In the genomic region with DNA sequence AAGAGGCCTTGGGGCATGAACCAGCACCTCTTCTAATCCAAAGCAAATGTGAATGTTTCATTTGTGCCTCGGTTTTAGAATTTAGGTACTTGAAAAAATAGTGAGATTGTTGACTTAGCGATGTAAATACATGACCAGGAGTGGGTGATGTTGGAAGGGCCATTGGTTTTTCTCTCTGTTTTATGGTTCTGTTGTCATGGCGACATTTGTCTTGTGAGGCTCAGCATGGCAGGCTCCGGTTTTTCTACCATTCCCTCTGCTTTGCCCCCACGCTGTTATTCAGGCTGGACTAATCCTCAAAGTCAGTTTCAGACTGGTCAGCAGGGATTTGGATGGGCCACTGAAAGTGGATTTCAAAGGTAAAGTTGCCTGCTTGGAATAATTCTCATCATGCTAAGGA, we compare ENCODE assay signal across 13 cellular contexts.
"Had no signal": no experiment of that assay in that cellular context is flagged by ENCODE, and none has a peak within 500 bp of the region (broad histone marks: within the 10 kb centered on the region; RNA-seq: fewer than 3 reads in every experiment).

No MANE protein-coding gene starts in this region.

- H3K9me3 ChIP-seq: adrenal gland, gastroesophageal sphincter, ovary, upper lobe of right lung had no signal

- H3K4me1 ChIP-seq: adrenal gland, gastroesophageal sphincter, upper lobe of right lung had no signal

- H3K4me3 ChIP-seq: adrenal gland, gastroesophageal sphincter, ovary, upper lobe of right lung had no signal

- H3K27ac ChIP-seq: adrenal gland, epithelial cell of prostate, gastroesophageal sphincter, ovary, upper lobe of right lung had no signal

- DNase-seq: activated CD4-positive, alpha-beta T cell treated with anti-CD3 and anti-CD28 coated beads, Interleukin-2, amount 50 U/mL, for 1 hour; activated naive CD4-positive, alpha-beta T cell treated with anti-CD3 and anti-CD28 coated beads, Interleukin-2, amount 50 U/mL, for 16 hours; activated T-cell treated with anti-CD3 and anti-CD28 coated beads for 4 hours; adrenal gland; effector memory CD4-positive, alpha-beta T cell; left ventricle myocardium superior; mesenchymal stem cell; ovary; stimulated activated CD4-positive, alpha-beta T cell treated with anti-CD3 and anti-CD28 coated beads, Interleukin-4, amount 100 ng/mL, for 1 hour; stimulated activated CD8-positive, alpha-beta memory T cell treated with anti-CD3 and anti-CD28 coated beads, Interleukin-4, amount 100 ng/mL, for 48 hours; upper lobe of right lung had no signal

- ATAC-seq: gastroesophageal sphincter, left ventricle myocardium superior, upper lobe of right lung had no signal

- H3K36me3 ChIP-seq: ovary had no signal

- H3K27me3 ChIP-seq: adrenal gland, gastroesophageal sphincter, ovary, upper lobe of right lung had no signal
